ENCODE assay signal across 23 cellular contexts in the genomic region with DNA sequence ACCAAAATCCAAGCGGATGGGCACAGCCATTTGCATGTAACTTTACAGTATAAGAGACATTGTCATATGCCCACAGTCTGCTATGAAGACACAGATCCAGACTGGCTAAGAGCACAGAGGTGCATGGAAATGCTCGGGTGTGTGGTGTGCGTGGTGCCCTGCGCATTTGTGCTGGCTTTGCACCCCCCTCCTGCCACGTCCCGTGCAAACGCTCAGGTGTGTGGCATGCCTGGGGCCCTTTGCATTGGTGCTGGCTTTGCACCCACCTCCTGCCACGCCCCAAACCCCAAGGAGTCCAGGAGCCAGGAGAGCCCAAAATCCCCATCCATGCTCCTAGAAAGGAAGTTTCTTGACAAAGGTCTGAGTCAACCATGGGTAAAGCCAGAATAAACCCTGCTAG.
A peak's percentile ranks its signal among the peaks of the same experiment; 100 is the strongest.
DNase-seq lines count a peak whose midpoint lies in the region; ATAC-seq and TF ChIP-seq lines count a peak whose summit lies in the region.
"Had no signal": no experiment of that assay in that cellular context is flagged by ENCODE, and none has a peak within 500 bp of the region (broad histone marks: within the 10 kb centered on the region; RNA-seq: fewer than 3 reads in every experiment).

No MANE protein-coding gene starts in this region.

- no peak overlapping the region for H3K4me3 Mint-ChIP-seq in osteocyte (ENCODE audit: unreplicated experiment)
- H3K4me3 Mint-ChIP-seq: CD8-positive, alpha-beta T cell had no signal

- no peaks in the 10 kb centered on the region for H3K4me1 ChIP-seq in right cardiac atrium (ENCODE audit: control insufficient read depth, insufficient read depth, low read length)
- no peaks in the 10 kb centered on the region for H3K4me1 ChIP-seq in upper lobe of left lung
- H3K4me1 ChIP-seq: A549, Caco-2 had no signal

- H3K36me3 Mint-ChIP-seq in osteocyte (ENCODE audit: unreplicated experiment) = peaks cover 2% of the 10 kb centered on the region
- H3K36me3 Mint-ChIP-seq: CD8-positive, alpha-beta T cell; IgD-negative memory B cell had no signal

- no peak for TF ChIP-seq POLR2A in upper lobe of left lung (IDR thresholded peaks at IDR 0.05)

- 86% methylated on average over 8 of the region's 8 CpGs for WGBS in right cardiac atrium
- 83 to 84% methylated on average over 8 of the region's 8 CpGs for WGBS in upper lobe of left lung, 2 donors

- H3K36me3 ChIP-seq in upper lobe of left lung = no peaks in the 10 kb centered on the region

- DNase-seq in cardiac septum (ENCODE audit: low spot score) (peak; percentile 66), right cardiac atrium (no peak), islet precursor cell (peak; percentile 34), osteocyte (ENCODE audit: extremely low spot score, unreplicated experiment) (peak; percentile 77), upper lobe of left lung (peak; percentile 15 to 51), NCI-H2227 (lab: John Stamatoyannopoulos, UW; ENCODE audit: unreplicated experiment) (no peak)
- no peak for DNase-seq in stimulated activated CD4-positive, alpha-beta T cell treated with anti-CD3 and anti-CD28 coated beads, Interleukin-4, amount 100 ng/mL, for 24 hours
- DNase-seq: AML-193; C1 segment of cervical spinal cord; Caco-2; CD8-positive, alpha-beta T cell; GOT3; MM.1S; NCI-H2029; NCI-H526 treated with DMSO at 0.1 percent for 48 hours; PC-9; SHP77 had no signal

- intact Hi-C loops in cardiac septum (cut with DNase I) (no loop called here), right cardiac atrium (cut with DNase I) (no loop called here)

- no peak for TF ChIP-seq EP300 in upper lobe of left lung (IDR thresholded peaks at IDR 0.05)

- H3K4me1 Mint-ChIP-seq in osteocyte (ENCODE audit: unreplicated experiment) = no peaks in the 10 kb centered on the region
- H3K4me1 Mint-ChIP-seq: IgD-negative memory B cell had no signal

- TF ChIP-seq CTCF in osteocyte (IDR thresholded peaks at IDR 0.05) (no peak), upper lobe of left lung (IDR thresholded peaks at IDR 0.05) (no peak)

- no peaks in the 10 kb centered on the region for H3K9me3 ChIP-seq in right cardiac atrium (ENCODE audit: control insufficient read depth, low read length)
- peaks cover 0 to 12% (median under 1%) of the 10 kb centered on the region in 4 donors for H3K9me3 ChIP-seq in upper lobe of left lung

- ATAC-seq in right cardiac atrium (no peak), upper lobe of left lung (ENCODE audit: low FRiP score in 2 of 2) (no peak), GM21360 (IDR thresholded peaks at IDR 0.05; ENCODE audit: unreplicated experiment) (no peak)
- ATAC-seq: A549; CD8-positive, alpha-beta T cell; HCT116 had no signal

- no peaks in the 10 kb centered on the region for H3K27me3 ChIP-seq in right cardiac atrium (ENCODE audit: control insufficient read depth, insufficient read depth)
- no peaks in the 10 kb centered on the region for H3K27me3 ChIP-seq in upper lobe of left lung

- peaks cover 24% of the 10 kb centered on the region for H3K9me3 Mint-ChIP-seq in osteocyte (ENCODE audit: unreplicated experiment)

- H3K27ac Mint-ChIP-seq in osteocyte (ENCODE audit: unreplicated experiment) = no peak overlapping the region
- H3K27ac Mint-ChIP-seq: CD8-positive, alpha-beta T cell had no signal

- no peak overlapping the region for H3K4me3 ChIP-seq in right cardiac atrium (ENCODE audit: low read length)
- no peak overlapping the region for H3K4me3 ChIP-seq in upper lobe of left lung
- H3K4me3 ChIP-seq: A549, PC-9 had no signal

- H3K27ac ChIP-seq in right cardiac atrium (ENCODE audit: low read length) = no peak overlapping the region
- H3K27ac ChIP-seq in upper lobe of left lung = no peak overlapping the region
- H3K27ac ChIP-seq: A549, HL-60, KMS-11, PC-9 had no signal

- H3K27me3 Mint-ChIP-seq in osteocyte (ENCODE audit: unreplicated experiment) = no peaks in the 10 kb centered on the region

Comparison
In these comparisons a context has a peak if more than half of its experiments do, and no peak if none do; other contexts are left out.
1. DNase-seq: peak in cardiac septum (single experiment), islet precursor cell (single experiment), osteocyte (single experiment) and upper lobe of left lung (2 of 2); none in right cardiac atrium (0 of 3), NCI-H2227 (single experiment) and stimulated activated CD4-positive, alpha-beta T cell treated with anti-CD3 and anti-CD28 coated beads, Interleukin-4, amount 100 ng/mL, for 24 hours (single experiment).